10 cellular contexts compared by ENCODE assay signal in genomic region chr4:53364624-53365023, GRCh38. TPM values are rescaled to one million over a fixed set of nuclear protein-coding genes. Genes with fewer than 3 reads are reported as not detected.
A peak's percentile ranks its signal among the peaks of the same experiment; 100 is the strongest.
DNase-seq lines count a peak whose midpoint lies in the region; ATAC-seq, FAIRE-seq and TF ChIP-seq lines count a peak whose summit lies in the region.
"Had no signal": no experiment of that assay in that cellular context is flagged by ENCODE, and none has a peak within 500 bp of the region (broad histone marks: within the 10 kb centered on the region; RNA-seq: fewer than 3 reads in every experiment).

No MANE protein-coding gene starts in this region.

- no peaks in the 10 kb centered on the region for H3K9me3 ChIP-seq in GM23248 (ENCODE audit: low read depth)
- no peaks in the 10 kb centered on the region for H3K9me3 ChIP-seq in SU-DHL-6 (ENCODE audit: insufficient read depth, low read length)
- no peaks in the 10 kb centered on the region for H3K9me3 ChIP-seq in skeletal muscle satellite cell (replicated peaks; ENCODE audit: low read length)
- no peaks in the 10 kb centered on the region for H3K9me3 ChIP-seq in small intestine (ENCODE audit: control insufficient read depth, low read depth)

- 32% methylated on average over 3 of the region's 3 CpGs for WGBS in GM23248 (ENCODE audit: low coverage in 1 of 2, low lambda C conversion rate in 2 of 2, missing lambda C conversion rate in 2 of 2), 2 experiments
- WGBS in small intestine, 3 donors = 21 to 36% (median 25%) methylated on average over 3 of the region's 3 CpGs

- peak overlapping the region; percentile 89 for H3K4me3 ChIP-seq in GM23248
- peak overlapping the region; percentile 74 for H3K4me3 ChIP-seq in SU-DHL-6 (ENCODE audit: insufficient read depth, low read length, poor library complexity, severe bottlenecking)
- peak overlapping the region; percentile 97 for H3K4me3 ChIP-seq in fibroblast of the aortic adventitia (ENCODE audit: low read depth, low read length)
- peak overlapping the region; percentile 96 for H3K4me3 ChIP-seq in skeletal muscle satellite cell (ENCODE audit: low read length)
- peak overlapping the region in 1 of 2 donors; percentile 79 for H3K4me3 ChIP-seq in small intestine (ENCODE audit: low read depth in 1 of 2, low read length in 2 of 2)

- TF ChIP-seq CTCF in SU-DHL-6 (IDR thresholded peaks at IDR 0.05; ENCODE audit: insufficient read depth, low read length, poor library complexity, severe bottlenecking) (no peak), fibroblast of the aortic adventitia (IDR thresholded peaks at IDR 0.05; ENCODE audit: insufficient read depth, low read length) (no peak), GM20000 (IDR thresholded peaks at IDR 0.05; ENCODE audit: extremely low read depth, missing control alignments) (no peak)

- H3K4me2 ChIP-seq in GM23248 (ENCODE audit: unreplicated experiment) (peak overlapping the region; percentile 95), SU-DHL-6 (ENCODE audit: low read depth, low read length, poor library complexity, severe bottlenecking) (peak overlapping the region; percentile 96), skeletal muscle satellite cell (ENCODE audit: low read length) (peak overlapping the region; percentile 96)

- H3K36me3 ChIP-seq in GM23248 (ENCODE audit: low read depth) = no peaks in the 10 kb centered on the region
- no peaks in the 10 kb centered on the region for H3K36me3 ChIP-seq in SU-DHL-6 (ENCODE audit: low read length)
- H3K36me3 ChIP-seq in skeletal muscle satellite cell (ENCODE audit: insufficient read depth, low read length) = no peaks in the 10 kb centered on the region
- H3K36me3 ChIP-seq in small intestine (ENCODE audit: control insufficient read depth in 2 of 2, insufficient read depth in 2 of 2, low read length in 2 of 2) = peaks cover 0 to 1% of the 10 kb centered on the region in 2 donors

- H3K27ac ChIP-seq in GM23248 (no peak overlapping the region), SU-DHL-6 (ENCODE audit: low read depth, low read length) (no peak overlapping the region), small intestine (ENCODE audit: low read depth in 1 of 2, low read length in 1 of 2) (no peak overlapping the region)

- ATAC-seq in HG02610 (IDR thresholded peaks at IDR 0.05; ENCODE audit: unreplicated experiment) = no peak

- H3K27me3 ChIP-seq in GM23248 (replicated peaks; ENCODE audit: insufficient read depth) (no peaks in the 10 kb centered on the region), SU-DHL-6 (ENCODE audit: low read length) (no peaks in the 10 kb centered on the region), skeletal muscle satellite cell (ENCODE audit: control insufficient read depth, insufficient read depth, low read length) (peaks cover 14% of the 10 kb centered on the region), small intestine (ENCODE audit: control insufficient read depth in 2 of 2, insufficient read depth in 2 of 2, low read length in 2 of 2) (no peaks in the 10 kb centered on the region)

- H3K9ac ChIP-seq in GM23248 (peak overlapping the region; percentile 76), SU-DHL-6 (ENCODE audit: low read length) (peak overlapping the region; percentile 68), skeletal muscle satellite cell (ENCODE audit: low read depth, low read length) (peak overlapping the region; percentile 84)

- H3K4me1 ChIP-seq in GM23248 (ENCODE audit: insufficient read depth) (peaks cover 32% of the 10 kb centered on the region), skeletal muscle satellite cell (ENCODE audit: control insufficient read depth, insufficient read depth, low read length) (peaks cover 25% of the 10 kb centered on the region), small intestine (ENCODE audit: control insufficient read depth in 2 of 2, insufficient read depth in 1 of 2, low read depth in 1 of 2, low read length in 1 of 2) (peaks cover 0 to 2% of the 10 kb centered on the region in 2 donors)

- H3F3A ChIP-seq in GM23248 (ENCODE audit: insufficient read depth) = peaks cover 8% of the 10 kb centered on the region; the same call in 1 of the 2 replicates
- no peaks in the 10 kb centered on the region for H3F3A ChIP-seq in SU-DHL-6 (ENCODE audit: insufficient read depth)

- DNase-seq in GM23248 = no peak
- DNase-seq in fibroblast of the aortic adventitia (ENCODE audit: low read depth) = no peak
- no peak for DNase-seq in GM20000 (ENCODE audit: low spot score)
- no peak for DNase-seq in small intestine
- DNase-seq in NCI-H1092 treated with DMSO at 0.1 percent for 48 hours (lab: John Stamatoyannopoulos, UW) = no peak
- DNase-seq: activated naive CD4-positive, alpha-beta T cell treated with anti-CD3 and anti-CD28 coated beads, Interleukin-2, amount 50 U/mL, for 16 hours; NCI-H2171 treated with DMSO at 0.1 percent for 48 hours had no signal

- H3K79me2 ChIP-seq in GM23248 (ENCODE audit: insufficient read depth) (peaks cover 62% of the 10 kb centered on the region), SU-DHL-6 (ENCODE audit: insufficient read depth, low read length) (peaks cover 48% of the 10 kb centered on the region)

- FAIRE-seq in small intestine (lab: Jason Lieb, UNC) = no peak

- H2AFZ ChIP-seq in GM23248 = peak overlapping the region; percentile 99
- H2AFZ ChIP-seq in SU-DHL-6 (ENCODE audit: low read depth, low read length, severe bottlenecking) = no peak overlapping the region

- in situ Hi-C loops in GM23248 (cut with MboI) = loop anchor here (25.0 kb wide), 1 partner anchor 352 kb away; no protein-coding TSS in a partner anchor

- H4K20me1 ChIP-seq in GM23248 (ENCODE audit: insufficient read depth) = no peaks in the 10 kb centered on the region
- H4K20me1 ChIP-seq in SU-DHL-6 (ENCODE audit: low read depth, low read length) = no peaks in the 10 kb centered on the region

- H3K9me2 ChIP-seq in GM23248 (ENCODE audit: insufficient read depth) = no peaks in the 10 kb centered on the region
- H3K9me2 ChIP-seq in SU-DHL-6 (replicated peaks; ENCODE audit: insufficient read depth, low read length) = no peaks in the 10 kb centered on the region

RNA-seq across cellular contexts. Expression of gene SCFD2, which starts 1.2 kb away (rescaled TPM):
- 33.2 and 36.3 TPM in 2 replicates for total RNA-seq in GM23248 (2014; rRNA removed; shearing (Covaris generic))
- polyA plus RNA-seq in GM23248 (2016; fragmentation: Nextera tagmentation; extraction: Ambion mirVana) = 30.4 and 30.7 TPM in 2 replicates
- 36.7 and 69.2 TPM in 2 replicates for total RNA-seq in fibroblast of the aortic adventitia (ENCODE audit: low replicate concordance)
- total RNA-seq in skeletal muscle satellite cell (2012; rRNA removed) = 42.8 and 52.9 TPM in 2 replicates
- polyA plus RNA-seq in small intestine = 1 to 10 TPM; 2.2 to 8.3 (median 3.0) TPM

RNA-seq across cellular contexts. Expression of gene FIP1L1, which starts 12.8 kb away (rescaled TPM):
- total RNA-seq in GM23248 (2014; rRNA removed; shearing (Covaris generic)) = 55.2 and 62.5 TPM in 2 replicates
- polyA plus RNA-seq in GM23248 (2016; fragmentation: Nextera tagmentation; extraction: Ambion mirVana) (66.5 and 67.6 TPM in 2 replicates), small intestine (10 to 100 TPM; 17.0 to 26.6 (median 26.5) TPM)
- 115 and 176 TPM in 2 replicates for total RNA-seq in fibroblast of the aortic adventitia (ENCODE audit: low replicate concordance)
- total RNA-seq in skeletal muscle satellite cell (2012; rRNA removed) = 46.5 and 65.9 TPM in 2 replicates
